Comparison of ENCODE assay signal across 10 cellular contexts in genomic region chr4:99117876-99118693, GRCh38. TPM values are rescaled to one million over a fixed set of nuclear protein-coding genes. Genes with fewer than 3 reads are reported as not detected.
DNase-seq lines count a peak whose midpoint lies in the region; ATAC-seq and TF ChIP-seq lines count a peak whose summit lies in the region.
"Had no signal": no experiment of that assay in that cellular context is flagged by ENCODE, and none has a peak within 500 bp of the region (broad histone marks: within the 10 kb centered on the region; RNA-seq: fewer than 3 reads in every experiment).

No MANE protein-coding gene starts in this region.

- H3K27me3 Mint-ChIP-seq in MCF 10A (ENCODE audit: insufficient read depth, unreplicated experiment), result no peaks in the 10 kb centered on the region
- no peaks in the 10 kb centered on the region for H3K27me3 Mint-ChIP-seq in nephron progenitor cell (ENCODE audit: low read depth, poor library complexity)

- CTCF ChIA-PET in MCF 10A (lab: Yijun Ruan, JAX), result interaction anchor here (0.6 to 2.6 kb wide), 20 partner anchors 9 to 419 kb away, joined by 3 to 23 read pairs (median 4); no protein-coding TSS in a partner anchor

- TF ChIP-seq EP300 in esophagus muscularis mucosa (IDR thresholded peaks at IDR 0.05), result no peak

- H3K4me3 Mint-ChIP-seq in MCF 10A (ENCODE audit: unreplicated experiment), result no peak overlapping the region
- no peak overlapping the region for H3K4me3 Mint-ChIP-seq in nephron progenitor cell

- no peaks in the 10 kb centered on the region for H3K79me2 ChIP-seq in OCI-LY3 (ENCODE audit: low read length)

- 43% methylated on average over 8 of the region's 9 CpGs for WGBS in esophagus muscularis mucosa

- POLR2A ChIA-PET in MCF 10A (lab: Yijun Ruan, JAX), result no interaction called here

- no peaks in the 10 kb centered on the region for H3K9me3 ChIP-seq in breast epithelium
- H3K9me3 ChIP-seq in OCI-LY3 (ENCODE audit: insufficient read depth, low read length), result no peaks in the 10 kb centered on the region
- H3K9me3 ChIP-seq in esophagus muscularis mucosa, result no peaks in the 10 kb centered on the region
- no peaks in the 10 kb centered on the region for H3K9me3 ChIP-seq in thoracic aorta

- H3K4me1 ChIP-seq in breast epithelium, result no peaks in the 10 kb centered on the region
- no peaks in the 10 kb centered on the region for H3K4me1 ChIP-seq in OCI-LY3 (ENCODE audit: low read length)
- H3K4me1 ChIP-seq in esophagus muscularis mucosa, result peaks cover 0 to 24% (median 7%) of the 10 kb centered on the region in 4 donors
- H3K4me1 ChIP-seq in thoracic aorta (ENCODE audit: control insufficient read depth in 1 of 2, low read depth in 2 of 2), result peaks cover 0 to 9% of the 10 kb centered on the region in 2 donors

- no peaks in the 10 kb centered on the region for H3K27me3 ChIP-seq in breast epithelium
- no peaks in the 10 kb centered on the region for H3K27me3 ChIP-seq in OCI-LY3 (ENCODE audit: low read depth, low read length)
- H3K27me3 ChIP-seq in esophagus muscularis mucosa, result no peaks in the 10 kb centered on the region
- H3K27me3 ChIP-seq in thoracic aorta (replicated peaks; ENCODE audit: insufficient read depth), result no peaks in the 10 kb centered on the region

- TF ChIP-seq CTCF in MCF 10A (IDR thresholded peaks at IDR 0.05; ENCODE audit: unreplicated experiment) (peak; percentile 25), breast epithelium (IDR thresholded peaks at IDR 0.05) (no peak), OCI-LY3 (IDR thresholded peaks at IDR 0.05; ENCODE audit: low read depth, low read length) (peak; percentile 53), esophagus muscularis mucosa (IDR thresholded peaks at IDR 0.05) (peak in 2 of 3 experiments; percentile 32 to 41), thoracic aorta (IDR thresholded peaks at IDR 0.05) (peak; percentile 33), nephron progenitor cell (IDR thresholded peaks at IDR 0.05) (no peak)

- intact Hi-C loops in MCF 10A (cut with micrococcal nuclease) (loop anchor here (1.0 kb wide), 2 partner anchors 287 to 345 kb away; no protein-coding TSS in a partner anchor), breast epithelium (cut with DNase I; ENCODE audit: low total_unique reads) (no loop called here), esophagus muscularis mucosa (cut with DNase I) (loop anchor here (2.0 kb wide), 1 partner anchor 287 kb away; no protein-coding TSS in a partner anchor)

- TF ChIP-seq POLR2A in breast epithelium (IDR thresholded peaks at IDR 0.05) (no peak), esophagus muscularis mucosa (IDR thresholded peaks at IDR 0.05; ENCODE audit: low read depth) (no peak)

- ATAC-seq in thoracic aorta (ENCODE audit: insufficient number of reproducible peaks, low FRiP score, low read depth) (no peak), HG02759 (IDR thresholded peaks at IDR 0.05; ENCODE audit: unreplicated experiment) (no peak), GM18861 (IDR thresholded peaks at IDR 0.05; ENCODE audit: unreplicated experiment) (no peak)

- H3K36me3 Mint-ChIP-seq in MCF 10A (ENCODE audit: insufficient read depth, unreplicated experiment), result no peaks in the 10 kb centered on the region
- H3K36me3 Mint-ChIP-seq in nephron progenitor cell (ENCODE audit: low read depth), result peaks cover 25% of the 10 kb centered on the region

- peak overlapping the region; percentile 42 for H3K4me2 ChIP-seq in OCI-LY3 (ENCODE audit: low read length)

- no peaks in the 10 kb centered on the region for H4K20me1 ChIP-seq in OCI-LY3 (ENCODE audit: insufficient read depth, low read length)

- DNase-seq in MCF 10A (ENCODE audit: unreplicated experiment) (peak; percentile 30), breast epithelium (ENCODE audit: low spot score in 2 of 2) (no peak), esophagus muscularis mucosa (ENCODE audit: extremely low spot score) (no peak), thoracic aorta (ENCODE audit: low spot score) (no peak), nephron progenitor cell (no peak)
- DNase-seq: occipital lobe had no signal

- no peak overlapping the region for H3K27ac ChIP-seq in breast epithelium
- H3K27ac ChIP-seq in OCI-LY3 (ENCODE audit: low read length), result no peak overlapping the region
- no peak overlapping the region for H3K27ac ChIP-seq in esophagus muscularis mucosa (replicated peaks in 1 of 4)
- peak overlapping the region in 1 of 2 donors; percentile 41 for H3K27ac ChIP-seq in thoracic aorta

- H3K4me3 ChIP-seq in breast epithelium (no peak overlapping the region), OCI-LY3 (ENCODE audit: low read length) (no peak overlapping the region), esophagus muscularis mucosa (no peak overlapping the region), thoracic aorta (no peak overlapping the region)

- H3K4me1 Mint-ChIP-seq in MCF 10A (ENCODE audit: insufficient read depth, unreplicated experiment) (no peaks in the 10 kb centered on the region), nephron progenitor cell (no peaks in the 10 kb centered on the region)

- H2AFZ ChIP-seq in OCI-LY3 (ENCODE audit: low read depth, low read length), result no peak overlapping the region; the same call in 1 of the 2 replicates

- no TSS peak for BruUV-seq in MCF 10A (replicated peaks; lab: Mats Ljungman, UMichigan)

- H3K27ac Mint-ChIP-seq in MCF 10A (ENCODE audit: low read depth, unreplicated experiment) (no peak overlapping the region), nephron progenitor cell (no peak overlapping the region)

- H3K9me3 Mint-ChIP-seq in MCF 10A (ENCODE audit: unreplicated experiment) (no peaks in the 10 kb centered on the region), nephron progenitor cell (peaks cover 27% of the 10 kb centered on the region)

- no peaks in the 10 kb centered on the region for H3K36me3 ChIP-seq in breast epithelium
- no peaks in the 10 kb centered on the region for H3K36me3 ChIP-seq in OCI-LY3 (replicated peaks; ENCODE audit: low read depth, low read length)
- no peaks in the 10 kb centered on the region for H3K36me3 ChIP-seq in esophagus muscularis mucosa
- no peaks in the 10 kb centered on the region for H3K36me3 ChIP-seq in thoracic aorta

- H3K9ac ChIP-seq in OCI-LY3 (ENCODE audit: low read length), result no peak overlapping the region

RNA-seq across cellular contexts. Expression of gene ADH4, which starts 26.0 kb away (rescaled TPM):
- not detected in 2 replicates for total RNA-seq in MCF 10A (2022)
- total RNA-seq in breast epithelium, result 10 to 100 TPM in 1 of 3 donors, 1 to 10 TPM in 1, under 1 TPM in 1; 0.48 to 27.5 (median 7.9) TPM
- 1 to 10 TPM in 1 of 4 donors, under 1 TPM in 3; 0.57 to 8.0 (median 0.75) TPM for total RNA-seq in esophagus muscularis mucosa
- under 1 TPM; 0.27 to 0.92 TPM for total RNA-seq in thoracic aorta
- total RNA-seq: occipital lobe, temporal lobe had no signal

RNA-seq across cellular contexts. Expression of gene ADH5, which starts 29.5 kb away (rescaled TPM):
- total RNA-seq in MCF 10A (2022) (110 and 112 TPM in 2 replicates), breast epithelium (100 to 1,000 TPM; 136 to 283 (median 159) TPM), esophagus muscularis mucosa (100 to 1,000 TPM; 254 to 466 (median 421) TPM), thoracic aorta (100 to 1,000 TPM; 149 to 180 TPM)

Comparison
In these comparisons a context has a peak if more than half of its experiments do, and no peak if none do; other contexts are left out.
1. CTCF ChIP-seq: peak in MCF 10A (single experiment), OCI-LY3 (single experiment), esophagus muscularis mucosa (2 of 3) and thoracic aorta (single experiment); none in breast epithelium (0 of 3) and nephron progenitor cell (single experiment).